8 cellular contexts compared by ENCODE assay signal in genomic region chr1:5992814-5993552, GRCh38. TPM values are rescaled to one million over a fixed set of nuclear protein-coding genes. Genes with fewer than 3 reads are reported as not detected.
A peak's percentile ranks its signal among the peaks of the same experiment; 100 is the strongest.
DNase-seq lines count a peak whose midpoint lies in the region; ATAC-seq and TF ChIP-seq lines count a peak whose summit lies in the region.

No MANE protein-coding gene starts in this region.

- H3K36me3 Mint-ChIP-seq in T-helper 1 cell treated with Interleukin-12 subunit alpha and Interleukin-12 subunit beta and Interleukin-4 antibody, amounts not matched to agents 30 μg/mL and 1 μg/mL, for 36 hours (ENCODE audit: low read depth) = peaks cover 6% of the 10 kb centered on the region
- no peaks in the 10 kb centered on the region for H3K36me3 Mint-ChIP-seq in neural progenitor cell

- no peaks in the 10 kb centered on the region for H3K36me3 ChIP-seq in neural progenitor cell

- in situ Hi-C loops in G401 (cut with HindIII; ENCODE audit: low sequenced_read_pairs) = no loop called here

- no peak overlapping the region for H3K27ac ChIP-seq in neural progenitor cell

- H3K27me3 Mint-ChIP-seq in T-helper 1 cell treated with Interleukin-12 subunit alpha and Interleukin-12 subunit beta and Interleukin-4 antibody, amounts not matched to agents 30 μg/mL and 1 μg/mL, for 36 hours (ENCODE audit: low read depth) = no peaks in the 10 kb centered on the region
- H3K27me3 Mint-ChIP-seq in neural progenitor cell (ENCODE audit: insufficient read depth, low read depth) = peaks cover 13% of the 10 kb centered on the region

- peaks cover 12% of the 10 kb centered on the region for H3K4me1 ChIP-seq in neural progenitor cell

- peaks cover 24% of the 10 kb centered on the region for H4K20me1 ChIP-seq in neural progenitor cell (ENCODE audit: low read depth)

- peak overlapping the region; percentile 96 for H3K4me2 ChIP-seq in neural progenitor cell

- H3K27me3 ChIP-seq in neural progenitor cell = peaks cover 7% of the 10 kb centered on the region

- peaks cover 17% of the 10 kb centered on the region for H3F3A ChIP-seq in neural progenitor cell (ENCODE audit: low read depth)

- peak overlapping the region; percentile 98 for H3K27ac Mint-ChIP-seq in T-helper 1 cell treated with Interleukin-12 subunit alpha and Interleukin-12 subunit beta and Interleukin-4 antibody, amounts not matched to agents 30 μg/mL and 1 μg/mL, for 36 hours
- peak overlapping the region; percentile 28 for H3K27ac Mint-ChIP-seq in neural progenitor cell

- H3K9me3 Mint-ChIP-seq in T-helper 1 cell treated with Interleukin-12 subunit alpha and Interleukin-12 subunit beta and Interleukin-4 antibody, amounts not matched to agents 30 μg/mL and 1 μg/mL, for 36 hours = no peaks in the 10 kb centered on the region
- no peaks in the 10 kb centered on the region for H3K9me3 Mint-ChIP-seq in neural progenitor cell

- H3K4me1 Mint-ChIP-seq in T-helper 1 cell treated with Interleukin-12 subunit alpha and Interleukin-12 subunit beta and Interleukin-4 antibody, amounts not matched to agents 30 μg/mL and 1 μg/mL, for 36 hours (ENCODE audit: low read depth) = peaks cover 25% of the 10 kb centered on the region
- peaks cover 25% of the 10 kb centered on the region for H3K4me1 Mint-ChIP-seq in neural progenitor cell

- peak; percentile 1 for ATAC-seq in HG02885 (IDR thresholded peaks at IDR 0.05; ENCODE audit: poor library complexity, unreplicated experiment)
- ATAC-seq in GM21515 (IDR thresholded peaks at IDR 0.05; ENCODE audit: unreplicated experiment) = no peak

- peak overlapping the region; percentile 62 for H3K4me3 ChIP-seq in epithelial cell of esophagus (ENCODE audit: low read length)
- peak overlapping the region; percentile 92 for H3K4me3 ChIP-seq in neural progenitor cell

- no peaks in the 10 kb centered on the region for H3K9me3 ChIP-seq in neural progenitor cell (ENCODE audit: low read depth)

- H2AFZ ChIP-seq in neural progenitor cell (replicated peaks) = no peak overlapping the region

- DNase-seq in G401 (ENCODE audit: low spot score) = peak; percentile 25
- DNase-seq in epithelial cell of esophagus (ENCODE audit: low read depth) = peak; percentile 16
- peak; percentile 63 for DNase-seq in neural progenitor cell (ENCODE audit: low spot score)
- DNase-seq in mucosa of gallbladder (ENCODE audit: low spot score) = no peak
- DNase-seq in superior temporal gyrus (ENCODE audit: extremely low spot score) = no peak

- TF ChIP-seq CTCF in epithelial cell of esophagus (IDR thresholded peaks at IDR 0.05; ENCODE audit: insufficient read depth, low read depth, low read length, missing control alignments) (no peak), neural progenitor cell (IDR thresholded peaks at IDR 0.05) (no peak)

- peak overlapping the region; percentile 93 for H3K4me3 Mint-ChIP-seq in T-helper 1 cell treated with Interleukin-12 subunit alpha and Interleukin-12 subunit beta and Interleukin-4 antibody, amounts not matched to agents 30 μg/mL and 1 μg/mL, for 36 hours
- H3K4me3 Mint-ChIP-seq in neural progenitor cell = peak overlapping the region; percentile 90

- no peak overlapping the region for H3K9ac ChIP-seq in neural progenitor cell

- H3K79me2 ChIP-seq in neural progenitor cell (ENCODE audit: low read depth) = peaks cover 24% of the 10 kb centered on the region

RNA-seq across cellular contexts. Expression of gene NPHP4, which starts 0.8 kb away (rescaled TPM):
- 7.6 and 9.8 TPM in 2 replicates for total RNA-seq in G401 (2014; rRNA removed; shearing (Covaris generic))
- total RNA-seq in neural progenitor cell (ENCODE audit: low replicate concordance) (8.9 and 13.0 TPM in 2 replicates), mucosa of gallbladder (20.6 TPM)

RNA-seq across cellular contexts. Expression of gene KCNAB2, which starts 52.7 kb away (rescaled TPM):
- total RNA-seq in G401 (2014; rRNA removed; shearing (Covaris generic)) = 0.71 and 1.8 TPM in 2 replicates
- 2.2 and 8.5 TPM in 2 replicates for total RNA-seq in neural progenitor cell (ENCODE audit: low replicate concordance)
- total RNA-seq in mucosa of gallbladder = 16.1 TPM

Comparison
In these comparisons a context has a peak if more than half of its experiments do, and no peak if none do; other contexts are left out.
1. DNase-seq: peak in G401 (single experiment), epithelial cell of esophagus (single experiment) and neural progenitor cell (single experiment); none in mucosa of gallbladder (single experiment) and superior temporal gyrus (single experiment).